ENCODE assay signal across 16 cellular contexts in the genomic region with DNA sequence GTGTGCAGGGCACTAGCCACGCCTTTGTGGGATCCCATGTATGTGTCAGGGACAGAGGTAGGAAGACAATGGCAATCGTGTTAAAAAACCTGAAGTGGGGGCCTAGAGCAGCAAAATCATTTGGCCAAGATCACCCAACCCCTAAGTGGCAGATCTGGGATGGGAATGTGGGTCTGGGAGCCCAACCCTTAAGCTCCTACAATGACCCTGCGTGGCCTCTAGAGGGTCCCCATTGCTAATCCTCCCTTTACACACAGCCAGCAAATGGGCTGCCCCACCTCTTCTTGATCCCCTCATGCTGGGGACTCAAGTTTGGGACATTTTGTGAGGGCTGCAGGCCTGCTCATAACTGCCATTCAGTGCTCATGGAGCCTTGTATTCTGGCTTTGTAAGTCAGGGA.
A peak's percentile ranks its signal among the peaks of the same experiment; 100 is the strongest.
DNase-seq lines count a peak whose midpoint lies in the region; ATAC-seq and TF ChIP-seq lines count a peak whose summit lies in the region.
"Had no signal": no experiment of that assay in that cellular context is flagged by ENCODE, and none has a peak within 500 bp of the region (broad histone marks: within the 10 kb centered on the region; RNA-seq: fewer than 3 reads in every experiment).

No MANE protein-coding gene starts in this region.

- DNase-seq in breast epithelium (ENCODE audit: low spot score in 2 of 2) (no peak), MCF 10A (ENCODE audit: unreplicated experiment) (no peak), adrenal gland (no peak), iPS DF 4.7 (ENCODE audit: extremely low read depth, low spot score) (peak; percentile 9), thoracic aorta (ENCODE audit: low spot score) (no peak), AML-193 (lab: John Stamatoyannopoulos, UW) (no peak), Peyer's patch (no peak)
- DNase-seq in CD8-positive, alpha-beta T cell = no peak
- DNase-seq: activated CD8-positive, alpha-beta memory T cell treated with anti-CD3 and anti-CD28 coated beads, Interleukin-2, amount 10 ng/mL, durations not matched to agents 7 days and 5 days; DMS153; NCI-H187; NCI-H748 treated with DMSO at 0.1 percent for 48 hours; SHP77 treated with DMSO at 0.1 percent for 48 hours; trophoblast cell had no signal

- intact Hi-C loops in breast epithelium (cut with DNase I; ENCODE audit: low total_unique reads) = no loop called here
- intact Hi-C loops in MCF 10A (cut with micrococcal nuclease) = loop anchor here (10.0 kb wide), 1 partner anchor 147 kb away; no protein-coding TSS in a partner anchor
- intact Hi-C loops in adrenal gland (cut with DNase I) = loop anchor here (5.0 to 10.0 kb wide), 2 partner anchors 64 to 67 kb away; no protein-coding TSS in a partner anchor
- intact Hi-C loops in CD8-positive, alpha-beta T cell (cut with DNase I, micrococcal nuclease) = no loop called here

- 70 to 78% (median 75%) methylated on average over 3 of the region's 3 CpGs for WGBS in adrenal gland, 4 donors

- CTCF ChIA-PET in MCF 10A (lab: Yijun Ruan, JAX) = interaction anchor here (0.7 to 2.7 kb wide), 6 partner anchors 8 to 139 kb away, joined by 3 to 21 read pairs (median 4); no protein-coding TSS in a partner anchor
- CTCF ChIA-PET in CD8-positive, alpha-beta T cell (lab: Charles Lee) = interaction anchor here (1.3 to 2.6 kb wide), 3 partner anchors 45 to 56 kb away, joined by 4 to 13 read pairs (median 5); no protein-coding TSS in a partner anchor

- H3K4me1 ChIP-seq in breast epithelium (peaks cover 0 to 3% of the 10 kb centered on the region in 2 donors), adrenal gland (replicated peaks in 1 of 2) (peaks cover 19 to 22% of the 10 kb centered on the region in 2 donors), thoracic aorta (ENCODE audit: control insufficient read depth in 1 of 2, low read depth in 2 of 2) (peaks cover 10 to 51% of the 10 kb centered on the region in 2 donors), Peyer's patch (peaks cover 0 to 7% (median 0%) of the 10 kb centered on the region in 4 donors)
- no peaks in the 10 kb centered on the region for H3K4me1 ChIP-seq in CD8-positive, alpha-beta T cell (ENCODE audit: insufficient read depth, low read length)

- H3K36me3 ChIP-seq in breast epithelium (no peaks in the 10 kb centered on the region), adrenal gland (replicated peaks in 1 of 2) (peaks cover 0 to under 1% of the 10 kb centered on the region in 2 donors), thoracic aorta (no peaks in the 10 kb centered on the region), Peyer's patch (peaks cover 0 to 3% (median 0%) of the 10 kb centered on the region in 3 donors)
- H3K36me3 ChIP-seq in CD8-positive, alpha-beta T cell (ENCODE audit: insufficient read depth, low read length) = peaks cover 14% of the 10 kb centered on the region

- peaks cover 8% of the 10 kb centered on the region for H3K4me1 Mint-ChIP-seq in MCF 10A (ENCODE audit: insufficient read depth, unreplicated experiment)
- H3K4me1 Mint-ChIP-seq in CD8-positive, alpha-beta T cell (ENCODE audit: low read depth) = peaks cover 2% of the 10 kb centered on the region

- H3K27me3 ChIP-seq in breast epithelium (no peaks in the 10 kb centered on the region), adrenal gland (no peaks in the 10 kb centered on the region), thoracic aorta (replicated peaks; ENCODE audit: insufficient read depth) (no peaks in the 10 kb centered on the region), Peyer's patch (no peaks in the 10 kb centered on the region)
- H3K27me3 ChIP-seq in CD8-positive, alpha-beta T cell (ENCODE audit: insufficient read depth, low read length) = no peaks in the 10 kb centered on the region

- H3K4me3 ChIP-seq in breast epithelium (no peak overlapping the region), adrenal gland (no peak overlapping the region), thoracic aorta (no peak overlapping the region), Peyer's patch (no peak overlapping the region)
- no peak overlapping the region for H3K4me3 ChIP-seq in CD8-positive, alpha-beta T cell (ENCODE audit: low read depth, low read length)

- H3K27ac ChIP-seq in breast epithelium = peak overlapping the region; percentile 82 to 89
- H3K27ac ChIP-seq in adrenal gland = peak overlapping the region in 3 of 5 donors; percentile 71 to 77 (median 75)
- peak overlapping the region; percentile 49 to 75 for H3K27ac ChIP-seq in thoracic aorta
- H3K27ac ChIP-seq in CD8-positive, alpha-beta T cell (ENCODE audit: low read depth, low read length) = no peak overlapping the region
- peak overlapping the region in 2 of 4 donors; percentile 21 to 46 for H3K27ac ChIP-seq in Peyer's patch

- TF ChIP-seq CTCF in breast epithelium (IDR thresholded peaks at IDR 0.05) (no peak), MCF 10A (IDR thresholded peaks at IDR 0.05; ENCODE audit: unreplicated experiment) (no peak), adrenal gland (IDR thresholded peaks at IDR 0.05) (no peak), thoracic aorta (IDR thresholded peaks at IDR 0.05) (peak; percentile 4), Peyer's patch (IDR thresholded peaks at IDR 0.05) (no peak)
- TF ChIP-seq CTCF in CD8-positive, alpha-beta T cell (IDR thresholded peaks at IDR 0.05) = no peak

- no peaks in the 10 kb centered on the region for H3K27me3 Mint-ChIP-seq in MCF 10A (ENCODE audit: insufficient read depth, unreplicated experiment)
- H3K27me3 Mint-ChIP-seq in CD8-positive, alpha-beta T cell (ENCODE audit: low read depth) = no peaks in the 10 kb centered on the region
- H3K27me3 Mint-ChIP-seq: activated CD8-positive, alpha-beta memory T cell treated with anti-CD3 and anti-CD28 coated beads, Interleukin-2, amount 10 ng/mL, durations not matched to agents 7 days and 5 days; activated naive CD4-positive, alpha-beta T cell treated with anti-CD3 and anti-CD28 coated beads, Interleukin-2, amount 10 ng/mL, durations not matched to agents 7 days and 5 days; IgD-negative memory B cell had no signal

- H3K36me3 Mint-ChIP-seq in MCF 10A (ENCODE audit: insufficient read depth, unreplicated experiment) = peaks cover 59% of the 10 kb centered on the region
- peaks cover 52% of the 10 kb centered on the region for H3K36me3 Mint-ChIP-seq in CD8-positive, alpha-beta T cell

- TF ChIP-seq POLR2A in breast epithelium (IDR thresholded peaks at IDR 0.05) (no peak), adrenal gland (IDR thresholded peaks at IDR 0.05) (no peak), Peyer's patch (IDR thresholded peaks at IDR 0.05) (no peak)

- H3K4me3 Mint-ChIP-seq in MCF 10A (ENCODE audit: unreplicated experiment) = no peak overlapping the region
- no peak overlapping the region for H3K4me3 Mint-ChIP-seq in CD8-positive, alpha-beta T cell
- H3K4me3 Mint-ChIP-seq: activated CD8-positive, alpha-beta memory T cell treated with anti-CD3 and anti-CD28 coated beads, Interleukin-2, amount 10 ng/mL, durations not matched to agents 7 days and 5 days; activated naive CD4-positive, alpha-beta T cell treated with anti-CD3 and anti-CD28 coated beads, Interleukin-2, amount 10 ng/mL, durations not matched to agents 7 days and 5 days; IgD-negative memory B cell had no signal

- H3K9me3 Mint-ChIP-seq in MCF 10A (ENCODE audit: unreplicated experiment) = no peaks in the 10 kb centered on the region
- peaks cover 5% of the 10 kb centered on the region for H3K9me3 Mint-ChIP-seq in CD8-positive, alpha-beta T cell

- POLR2A ChIA-PET in MCF 10A (lab: Yijun Ruan, JAX) = interaction anchor here (1.3 kb wide), 1 partner anchor 9 kb away, joined by 4 read pairs; no protein-coding TSS in a partner anchor
- POLR2A ChIA-PET in CD8-positive, alpha-beta T cell (lab: Charles Lee) = no interaction called here

- no TSS peak for BruUV-seq in MCF 10A (replicated peaks; lab: Mats Ljungman, UMichigan)

- H3K27ac Mint-ChIP-seq in MCF 10A (ENCODE audit: low read depth, unreplicated experiment) = no peak overlapping the region
- no peak overlapping the region for H3K27ac Mint-ChIP-seq in CD8-positive, alpha-beta T cell

- no peak for ATAC-seq in thoracic aorta (ENCODE audit: insufficient number of reproducible peaks, low FRiP score, low read depth)
- no peak for ATAC-seq in CD8-positive, alpha-beta T cell
- ATAC-seq: activated CD8-positive, alpha-beta memory T cell treated with anti-CD3 and anti-CD28 coated beads, Interleukin-2, amount 10 ng/mL, durations not matched to agents 7 days and 5 days had no signal

- no peaks in the 10 kb centered on the region for H3K9me3 ChIP-seq in breast epithelium
- H3K9me3 ChIP-seq in adrenal gland (replicated peaks in 1 of 3) = no peaks in the 10 kb centered on the region
- H3K9me3 ChIP-seq in thoracic aorta = no peaks in the 10 kb centered on the region
- no peaks in the 10 kb centered on the region for H3K9me3 ChIP-seq in CD8-positive, alpha-beta T cell (ENCODE audit: low read length)
- H3K9me3 ChIP-seq in Peyer's patch = no peaks in the 10 kb centered on the region

Comparison
In these comparisons a context has a peak if more than half of its experiments do, and no peak if none do; other contexts are left out.
1. intact Hi-C loops: an anchor here in MCF 10A (10.0 kb wide) and adrenal gland (5.0 to 10.0 kb wide); none called in breast epithelium and CD8-positive, alpha-beta T cell.